ENCODE assay signal across 1 cellular context in genomic region chr13:29922896-29923295, GRCh38.
TF ChIP-seq lines count a peak whose summit lies in the region.

No MANE protein-coding gene starts in this region.

TF ChIP-seq in H1, 55 proteins besides CTCF, POLR2A, EP300 and RAD21 (continued from another document):
- TF ChIP-seq, protein P1, sequence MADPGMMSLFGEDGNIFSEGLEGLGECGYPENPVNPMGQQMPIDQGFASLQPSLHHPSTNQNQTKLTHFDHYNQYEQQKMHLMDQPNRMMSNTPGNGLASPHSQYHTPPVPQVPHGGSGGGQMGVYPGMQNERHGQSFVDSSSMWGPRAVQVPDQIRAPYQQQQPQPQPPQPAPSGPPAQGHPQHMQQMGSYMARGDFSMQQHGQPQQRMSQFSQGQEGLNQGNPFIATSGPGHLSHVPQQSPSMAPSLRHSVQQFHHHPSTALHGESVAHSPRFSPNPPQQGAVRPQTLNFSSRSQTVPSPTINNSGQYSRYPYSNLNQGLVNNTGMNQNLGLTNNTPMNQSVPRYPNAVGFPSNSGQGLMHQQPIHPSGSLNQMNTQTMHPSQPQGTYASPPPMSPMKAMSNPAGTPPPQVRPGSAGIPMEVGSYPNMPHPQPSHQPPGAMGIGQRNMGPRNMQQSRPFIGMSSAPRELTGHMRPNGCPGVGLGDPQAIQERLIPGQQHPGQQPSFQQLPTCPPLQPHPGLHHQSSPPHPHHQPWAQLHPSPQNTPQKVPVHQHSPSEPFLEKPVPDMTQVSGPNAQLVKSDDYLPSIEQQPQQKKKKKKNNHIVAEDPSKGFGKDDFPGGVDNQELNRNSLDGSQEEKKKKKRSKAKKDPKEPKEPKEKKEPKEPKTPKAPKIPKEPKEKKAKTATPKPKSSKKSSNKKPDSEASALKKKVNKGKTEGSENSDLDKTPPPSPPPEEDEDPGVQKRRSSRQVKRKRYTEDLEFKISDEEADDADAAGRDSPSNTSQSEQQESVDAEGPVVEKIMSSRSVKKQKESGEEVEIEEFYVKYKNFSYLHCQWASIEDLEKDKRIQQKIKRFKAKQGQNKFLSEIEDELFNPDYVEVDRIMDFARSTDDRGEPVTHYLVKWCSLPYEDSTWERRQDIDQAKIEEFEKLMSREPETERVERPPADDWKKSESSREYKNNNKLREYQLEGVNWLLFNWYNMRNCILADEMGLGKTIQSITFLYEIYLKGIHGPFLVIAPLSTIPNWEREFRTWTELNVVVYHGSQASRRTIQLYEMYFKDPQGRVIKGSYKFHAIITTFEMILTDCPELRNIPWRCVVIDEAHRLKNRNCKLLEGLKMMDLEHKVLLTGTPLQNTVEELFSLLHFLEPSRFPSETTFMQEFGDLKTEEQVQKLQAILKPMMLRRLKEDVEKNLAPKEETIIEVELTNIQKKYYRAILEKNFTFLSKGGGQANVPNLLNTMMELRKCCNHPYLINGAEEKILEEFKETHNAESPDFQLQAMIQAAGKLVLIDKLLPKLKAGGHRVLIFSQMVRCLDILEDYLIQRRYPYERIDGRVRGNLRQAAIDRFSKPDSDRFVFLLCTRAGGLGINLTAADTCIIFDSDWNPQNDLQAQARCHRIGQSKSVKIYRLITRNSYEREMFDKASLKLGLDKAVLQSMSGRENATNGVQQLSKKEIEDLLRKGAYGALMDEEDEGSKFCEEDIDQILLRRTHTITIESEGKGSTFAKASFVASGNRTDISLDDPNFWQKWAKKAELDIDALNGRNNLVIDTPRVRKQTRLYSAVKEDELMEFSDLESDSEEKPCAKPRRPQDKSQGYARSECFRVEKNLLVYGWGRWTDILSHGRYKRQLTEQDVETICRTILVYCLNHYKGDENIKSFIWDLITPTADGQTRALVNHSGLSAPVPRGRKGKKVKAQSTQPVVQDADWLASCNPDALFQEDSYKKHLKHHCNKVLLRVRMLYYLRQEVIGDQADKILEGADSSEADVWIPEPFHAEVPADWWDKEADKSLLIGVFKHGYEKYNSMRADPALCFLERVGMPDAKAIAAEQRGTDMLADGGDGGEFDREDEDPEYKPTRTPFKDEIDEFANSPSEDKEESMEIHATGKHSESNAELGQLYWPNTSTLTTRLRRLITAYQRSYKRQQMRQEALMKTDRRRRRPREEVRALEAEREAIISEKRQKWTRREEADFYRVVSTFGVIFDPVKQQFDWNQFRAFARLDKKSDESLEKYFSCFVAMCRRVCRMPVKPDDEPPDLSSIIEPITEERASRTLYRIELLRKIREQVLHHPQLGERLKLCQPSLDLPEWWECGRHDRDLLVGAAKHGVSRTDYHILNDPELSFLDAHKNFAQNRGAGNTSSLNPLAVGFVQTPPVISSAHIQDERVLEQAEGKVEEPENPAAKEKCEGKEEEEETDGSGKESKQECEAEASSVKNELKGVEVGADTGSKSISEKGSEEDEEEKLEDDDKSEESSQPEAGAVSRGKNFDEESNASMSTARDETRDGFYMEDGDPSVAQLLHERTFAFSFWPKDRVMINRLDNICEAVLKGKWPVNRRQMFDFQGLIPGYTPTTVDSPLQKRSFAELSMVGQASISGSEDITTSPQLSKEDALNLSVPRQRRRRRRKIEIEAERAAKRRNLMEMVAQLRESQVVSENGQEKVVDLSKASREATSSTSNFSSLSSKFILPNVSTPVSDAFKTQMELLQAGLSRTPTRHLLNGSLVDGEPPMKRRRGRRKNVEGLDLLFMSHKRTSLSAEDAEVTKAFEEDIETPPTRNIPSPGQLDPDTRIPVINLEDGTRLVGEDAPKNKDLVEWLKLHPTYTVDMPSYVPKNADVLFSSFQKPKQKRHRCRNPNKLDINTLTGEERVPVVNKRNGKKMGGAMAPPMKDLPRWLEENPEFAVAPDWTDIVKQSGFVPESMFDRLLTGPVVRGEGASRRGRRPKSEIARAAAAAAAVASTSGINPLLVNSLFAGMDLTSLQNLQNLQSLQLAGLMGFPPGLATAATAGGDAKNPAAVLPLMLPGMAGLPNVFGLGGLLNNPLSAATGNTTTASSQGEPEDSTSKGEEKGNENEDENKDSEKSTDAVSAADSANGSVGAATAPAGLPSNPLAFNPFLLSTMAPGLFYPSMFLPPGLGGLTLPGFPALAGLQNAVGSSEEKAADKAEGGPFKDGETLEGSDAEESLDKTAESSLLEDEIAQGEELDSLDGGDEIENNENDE (IDR thresholded peaks at IDR 0.05; ENCODE audit: insufficient replicate concordance, low read length) = no peak
TF ChIP-seq in H1: peak in this region for 2.
